ENCODE assay signal across 30 cellular contexts in genomic region chr11:14345668-14346067, GRCh38. TPM values are rescaled to one million over a fixed set of nuclear protein-coding genes. Genes with fewer than 3 reads are reported as not detected.
DNase-seq lines count a peak whose midpoint lies in the region; ATAC-seq, FAIRE-seq and TF ChIP-seq lines count a peak whose summit lies in the region.
"Had no signal": no experiment of that assay in that cellular context is flagged by ENCODE, and none has a peak within 500 bp of the region (broad histone marks: within the 10 kb centered on the region; RNA-seq: fewer than 3 reads in every experiment).

No MANE protein-coding gene starts in this region.

- H3K36me3 Mint-ChIP-seq in astrocyte (ENCODE audit: low read depth, unreplicated experiment) (peaks cover 12% of the 10 kb centered on the region), memory B cell (peaks cover 23% of the 10 kb centered on the region)

- no peak for ATAC-seq in memory B cell (ENCODE audit: low read depth)
- ATAC-seq in HG03159 (IDR thresholded peaks at IDR 0.05; ENCODE audit: unreplicated experiment): no peak
- no peak for ATAC-seq in aorta (ENCODE audit: low FRiP score)
- no peak for ATAC-seq in GM21825 (IDR thresholded peaks at IDR 0.05; ENCODE audit: unreplicated experiment)
- ATAC-seq: left lung, right lobe of liver had no signal

- H3K4me3 Mint-ChIP-seq in astrocyte (ENCODE audit: unreplicated experiment): no peak overlapping the region
- no peak overlapping the region for H3K4me3 Mint-ChIP-seq in memory B cell
- H3K4me3 Mint-ChIP-seq: activated CD4-positive, alpha-beta T cell treated with anti-CD3 and anti-CD28 coated beads, Interleukin-2, amount 10 ng/mL, durations not matched to agents 24 days and 14 days; activated naive CD8-positive, alpha-beta T cell treated with anti-CD3 and anti-CD28 coated beads, Interleukin-2, amount 10 ng/mL, durations not matched to agents 7 days and 5 days; CD4-positive, alpha-beta T cell had no signal

- H3K4me1 Mint-ChIP-seq in astrocyte (ENCODE audit: low read depth, unreplicated experiment): peaks cover 47% of the 10 kb centered on the region
- peaks cover 48% of the 10 kb centered on the region for H3K4me1 Mint-ChIP-seq in memory B cell

- peaks cover 99% of the 10 kb centered on the region for H3K79me2 ChIP-seq in astrocyte (ENCODE audit: insufficient read depth, low read length)

- intact Hi-C loops in aorta (cut with DNase I): no loop called here

- no peak for FAIRE-seq in astrocyte (lab: Jason Lieb, UNC)
- FAIRE-seq: H54 had no signal

- no peaks in the 10 kb centered on the region for H3K9me3 Mint-ChIP-seq in astrocyte (ENCODE audit: unreplicated experiment)
- peaks cover 2% of the 10 kb centered on the region for H3K9me3 Mint-ChIP-seq in memory B cell

- peaks cover 32% of the 10 kb centered on the region for H4K20me1 ChIP-seq in astrocyte (ENCODE audit: insufficient read depth, low read length)

- peaks cover 75% of the 10 kb centered on the region for H3K4me1 ChIP-seq in HUES64 (ENCODE audit: insufficient read depth, low read length)
- no peaks in the 10 kb centered on the region for H3K4me1 ChIP-seq in astrocyte (ENCODE audit: insufficient read depth, low read length)
- H3K4me1 ChIP-seq in aorta (ENCODE audit: control insufficient read depth in 1 of 2, insufficient read depth in 2 of 2, low read length in 2 of 2): no peaks in the 10 kb centered on the region
- H3K4me1 ChIP-seq: Peyer's patch had no signal

- no peak for TF ChIP-seq CTCF in astrocyte (IDR thresholded peaks at IDR 0.05; ENCODE audit: insufficient read depth, low read depth, low read length)

- H3K27me3 ChIP-seq in HUES64 (ENCODE audit: insufficient read depth, low read length) (no peaks in the 10 kb centered on the region), astrocyte (ENCODE audit: insufficient read depth, low read length) (no peaks in the 10 kb centered on the region), aorta (ENCODE audit: control insufficient read depth in 1 of 2, insufficient read depth in 2 of 2, low read length in 1 of 2) (no peaks in the 10 kb centered on the region)
- H3K27me3 ChIP-seq: left lung, Peyer's patch, right lobe of liver, tibial nerve had no signal

- no peak overlapping the region for H3K4me3 ChIP-seq in HUES64 (ENCODE audit: low read length)
- H3K4me3 ChIP-seq in astrocyte (ENCODE audit: insufficient read depth, low read depth, low read length): no peak overlapping the region
- H3K4me3 ChIP-seq in aorta (ENCODE audit: low read length in 2 of 2): no peak overlapping the region
- H3K4me3 ChIP-seq: left lung, Peyer's patch, right lobe of liver, tibial nerve had no signal

- H3K36me3 ChIP-seq in HUES64 (ENCODE audit: insufficient read depth, low read length) (0 out of 2 replicates have a peak, but pooled peaks cover 3% of the 10 kb centered on the region), astrocyte (ENCODE audit: insufficient read depth, low read length) (no peaks in the 10 kb centered on the region), aorta (ENCODE audit: control insufficient read depth in 1 of 2, insufficient read depth in 2 of 2, low read length in 1 of 2) (no peaks in the 10 kb centered on the region)
- H3K36me3 ChIP-seq: left lung, Peyer's patch, right lobe of liver, tibial nerve had no signal

- H3K27me3 Mint-ChIP-seq in astrocyte (ENCODE audit: low read depth, unreplicated experiment): no peaks in the 10 kb centered on the region
- no peaks in the 10 kb centered on the region for H3K27me3 Mint-ChIP-seq in memory B cell
- H3K27me3 Mint-ChIP-seq: activated CD4-positive, alpha-beta T cell treated with anti-CD3 and anti-CD28 coated beads, Interleukin-2, amount 10 ng/mL, durations not matched to agents 24 days and 14 days; activated naive CD8-positive, alpha-beta T cell treated with anti-CD3 and anti-CD28 coated beads, Interleukin-2, amount 10 ng/mL, durations not matched to agents 7 days and 5 days; CD4-positive, alpha-beta T cell; progenitor cell of endocrine pancreas had no signal

- H3K9ac ChIP-seq in HUES64 (ENCODE audit: low read depth, low read length) (no peak overlapping the region), astrocyte (ENCODE audit: low read length) (no peak overlapping the region)

- no peak overlapping the region for H2AFZ ChIP-seq in astrocyte (ENCODE audit: low read depth, low read length)

- H3K4me2 ChIP-seq in astrocyte (ENCODE audit: low read length): no peak overlapping the region

- 51% methylated on average over 1 of the region's 1 CpG for WGBS in HUES64
- WGBS in aorta, 2 donors: 16 to 19% methylated on average over 1 of the region's 1 CpG

- H3K27ac Mint-ChIP-seq in astrocyte (ENCODE audit: unreplicated experiment) (peak overlapping the region; percentile 50), memory B cell (peak overlapping the region; percentile 62)
- H3K27ac Mint-ChIP-seq: activated CD4-positive, alpha-beta T cell treated with anti-CD3 and anti-CD28 coated beads, Interleukin-2, amount 10 ng/mL, durations not matched to agents 24 days and 14 days; activated naive CD8-positive, alpha-beta T cell treated with anti-CD3 and anti-CD28 coated beads, Interleukin-2, amount 10 ng/mL, durations not matched to agents 7 days and 5 days; CD4-positive, alpha-beta T cell; progenitor cell of endocrine pancreas had no signal

- DNase-seq in EH (ENCODE audit: low read depth) (peak; percentile 46), astrocyte (ENCODE audit: low read depth) (no peak), memory B cell (ENCODE audit: low spot score in 2 of 2) (no peak), NCI-H345 treated with DMSO at 0.1 percent for 48 hours (lab: John Stamatoyannopoulos, UW; ENCODE audit: unreplicated experiment) (no peak), aorta (no peak)
- DNase-seq: activated effector memory CD4-positive, alpha-beta T cell treated with Interleukin-2 at 50 U/mL for 16 hours; activated naive CD8-positive, alpha-beta T cell treated with anti-CD3 and anti-CD28 coated beads, Interleukin-2, amount 10 ng/mL, durations not matched to agents 7 days and 5 days; AML-193; caudate nucleus; CD4-positive, alpha-beta T cell; dermis blood vessel endothelial cell; glutamatergic neuron; islet precursor cell; left lung; NCI-H1417; NCI-H2081 treated with DMSO at 0.1 percent for 48 hours; NCI-H2227 treated with DMSO at 0.1 percent for 48 hours; Peyer's patch; right lobe of liver; SIG-M5; SW 1271; T-helper 9 cell had no signal

- peak overlapping the region; percentile 43; the same call in 1 of the 2 replicates for H3K27ac ChIP-seq in HUES64 (ENCODE audit: low read depth, low read length)
- no peak overlapping the region for H3K27ac ChIP-seq in astrocyte (ENCODE audit: low read depth, low read length)
- H3K27ac ChIP-seq in aorta (ENCODE audit: low read depth in 1 of 2, low read length in 2 of 2): no peak overlapping the region
- H3K27ac ChIP-seq: left lung, Peyer's patch, right lobe of liver, tibial nerve, VCaP had no signal

- no peaks in the 10 kb centered on the region for H3K9me3 ChIP-seq in HUES64 (ENCODE audit: insufficient read depth, low read depth, low read length)
- no peaks in the 10 kb centered on the region for H3K9me3 ChIP-seq in astrocyte (ENCODE audit: insufficient read depth, low read depth, low read length)
- H3K9me3 ChIP-seq in aorta (ENCODE audit: control insufficient read depth, low read length): no peaks in the 10 kb centered on the region
- H3K9me3 ChIP-seq: Peyer's patch, right lobe of liver had no signal

RNA-seq across cellular contexts. Expression of gene RRAS2, which starts 13.3 kb away (rescaled TPM):
- polyA plus RNA-seq in HUES64 (2013, experiment 1 of 2): 114 TPM
- polyA plus RNA-seq in HUES64 (2013, experiment 2 of 2): 116 TPM
- total RNA-seq in astrocyte (120 and 150 TPM in 2 replicates), aorta (10 to 100 TPM; 24.5 to 46.7 TPM)
- polyA plus RNA-seq in aorta: 10 to 100 TPM; 18.0 to 31.3 TPM
